ENCODE assay signal across 26 cellular contexts in genomic region chr1:248782311-248782887, GRCh38. TPM values are rescaled to one million over a fixed set of nuclear protein-coding genes. Genes with fewer than 3 reads are reported as not detected.
"Had no signal": no experiment of that assay in that cellular context is flagged by ENCODE, and none has a peak within 500 bp of the region (broad histone marks: within the 10 kb centered on the region; RNA-seq: fewer than 3 reads in every experiment).

No MANE protein-coding gene starts in this region.

- ATAC-seq: activated CD8-positive, alpha-beta T cell treated with anti-CD3 and anti-CD28 coated beads for 36 hours; T-cell had no signal

- DNase-seq: activated CD4-positive, CD25-positive, alpha-beta regulatory T cell; activated CD8-positive, alpha-beta T cell treated with anti-CD3 and anti-CD28 coated beads for 36 hours; activated effector memory CD4-positive, alpha-beta T cell treated with Interleukin-2 at 50 U/mL for 16 hours; activated naive CD4-positive, alpha-beta T cell; activated T-cell treated with anti-CD3 and anti-CD28 coated beads, Interleukin-2, amount 50 U/mL, for 24 hours; aorta; central memory CD4-positive, alpha-beta T cell; Kasumi-1; KBM-7; NCI-H1105 treated with DMSO at 0.1 percent for 48 hours; NCI-H1436 treated with DMSO at 0.1 percent for 48 hours; NCI-H187; NCI-H2081; NCI-H2227 treated with DMSO at 0.1 percent for 48 hours; NCI-H446 treated with DMSO at 0.1 percent for 48 hours; NCI-H524 treated with DMSO at 0.1 percent for 48 hours; NCI-H774; NK-92 treated with Interleukin-12 subunit alpha and Interleukin-12 subunit beta, amount 100 ng/mL, for 24 hours; OCI-M1; SIG-M5; T-cell; T-helper 2 cell; T1000 had no signal

- H3K27ac ChIP-seq: breast epithelium, SK-N-MC had no signal

- H3K4me3 ChIP-seq: breast epithelium, SK-N-MC had no signal

- H3K36me3 ChIP-seq: breast epithelium had no signal

RNA-seq across cellular contexts. Expression of gene LYPD8, which starts 26.8 kb away (rescaled TPM):
- total RNA-seq: activated CD8-positive, alpha-beta T cell treated with anti-CD3 and anti-CD28 coated beads for 36 hours; activated T-helper 1 cell treated with anti-CD3 and anti-CD28 coated beads, Interleukin-12 subunit alpha, Interleukin-12 subunit beta, Interleukin-2, Interleukin-4 antibody, amounts not matched to agents 30 ng/mL and 10 ng/mL and 1 ng/mL, durations not matched to agents 14 hours and 24 hours and 36 hours; aorta; T-cell had no signal
